Comparison of ENCODE assay signal across 1 cellular context in genomic region chr11:118998388-118998717, GRCh38.
TF ChIP-seq lines count a peak whose summit lies in the region.

No MANE protein-coding gene starts in this region.

TF ChIP-seq in HepG2, 621 proteins besides CTCF, POLR2A, EP300 and RAD21 (continued from another document and continues in another):
- TF ChIP-seq FIP1L1 (IDR thresholded peaks at IDR 0.05; ENCODE audit: borderline replicate concordance, insufficient read depth, low read depth, low read length) (no peak), ADNP (CRISPR knock-in tag; IDR thresholded peaks at IDR 0.05) (no peak), ATM (IDR thresholded peaks at IDR 0.05; ENCODE audit: borderline replicate concordance) (no peak), ZBTB1 (CRISPR knock-in tag; IDR thresholded peaks at IDR 0.05; ENCODE audit: borderline replicate concordance) (no peak), AFF4 (CRISPR knock-in tag; IDR thresholded peaks at IDR 0.05) (no peak), NCOA1 (CRISPR knock-in tag; IDR thresholded peaks at IDR 0.05) (no peak; the same call in 1 of the 2 replicates), ZBTB10 (CRISPR knock-in tag; IDR thresholded peaks at IDR 0.05; ENCODE audit: borderline replicate concordance) (peak; percentile 1; the same call in 1 of the 2 replicates), PPARG (CRISPR knock-in tag; conservative IDR thresholded peaks at IDR 0.05) (no peak), CEBPB (IDR thresholded peaks at IDR 0.05; ENCODE audit: borderline replicate concordance, low read depth, low read length) (no peak), HDAC1 (CRISPR knock-in tag; IDR thresholded peaks at IDR 0.05) (peak; percentile 40; the same call in 1 of the 2 replicates), ZNF432 (CRISPR knock-in tag; IDR thresholded peaks at IDR 0.05; ENCODE audit: borderline replicate concordance) (no peak), ATRX (CRISPR knock-in tag; IDR thresholded peaks at IDR 0.05; ENCODE audit: borderline replicate concordance) (no peak), ZNF841 (CRISPR knock-in tag; IDR thresholded peaks at IDR 0.05; ENCODE audit: borderline replicate concordance) (no peak), ERF (CRISPR knock-in tag; IDR thresholded peaks at IDR 0.05) (no peak), PRPF4 (IDR thresholded peaks at IDR 0.05; ENCODE audit: low read depth, low read length, poor library complexity, severe bottlenecking) (no peak), TFE3 (CRISPR knock-in tag; IDR thresholded peaks at IDR 0.05) (no peak), ZNF331 (CRISPR knock-in tag; IDR thresholded peaks at IDR 0.05) (no peak), KAT2B (IDR thresholded peaks at IDR 0.05; ENCODE audit: borderline replicate concordance, low read depth, low read length) (no peak), ZNF318 (CRISPR knock-in tag; IDR thresholded peaks at IDR 0.05) (0 out of 2 replicates have a peak, but pooled peaks have one; percentile 18), KDM2A (CRISPR knock-in tag; IDR thresholded peaks at IDR 0.05; ENCODE audit: borderline replicate concordance, low read depth) (no peak), ATF2 (CRISPR knock-in tag; IDR thresholded peaks at IDR 0.05) (no peak), HIC2 (CRISPR knock-in tag; IDR thresholded peaks at IDR 0.05; ENCODE audit: low read depth) (no peak), PRDM10 (CRISPR knock-in tag; IDR thresholded peaks at IDR 0.05; ENCODE audit: low read depth) (no peak), NR0B2 (CRISPR knock-in tag; IDR thresholded peaks at IDR 0.05) (peak; percentile 41; the same call in 1 of the 2 replicates), ZNF136 (CRISPR knock-in tag; IDR thresholded peaks at IDR 0.05; ENCODE audit: low read depth) (no peak), ZBTB42 (CRISPR knock-in tag; IDR thresholded peaks at IDR 0.05) (no peak), ZNF788 (CRISPR knock-in tag; IDR thresholded peaks at IDR 0.05; ENCODE audit: borderline replicate concordance) (no peak), ZNF101 (CRISPR knock-in tag; IDR thresholded peaks at IDR 0.05; ENCODE audit: borderline replicate concordance, low read depth) (no peak), CCAR2 (optimal IDR thresholded peaks at IDR 0.05; ENCODE audit: low read depth, low read length) (no peak), MATR3 (CRISPR knock-in tag; IDR thresholded peaks at IDR 0.05) (no peak), ZNF138 (CRISPR knock-in tag; IDR thresholded peaks at IDR 0.05; ENCODE audit: low read depth) (no peak)
